ENCODE assay signal across 17 cellular contexts in the genomic region with DNA sequence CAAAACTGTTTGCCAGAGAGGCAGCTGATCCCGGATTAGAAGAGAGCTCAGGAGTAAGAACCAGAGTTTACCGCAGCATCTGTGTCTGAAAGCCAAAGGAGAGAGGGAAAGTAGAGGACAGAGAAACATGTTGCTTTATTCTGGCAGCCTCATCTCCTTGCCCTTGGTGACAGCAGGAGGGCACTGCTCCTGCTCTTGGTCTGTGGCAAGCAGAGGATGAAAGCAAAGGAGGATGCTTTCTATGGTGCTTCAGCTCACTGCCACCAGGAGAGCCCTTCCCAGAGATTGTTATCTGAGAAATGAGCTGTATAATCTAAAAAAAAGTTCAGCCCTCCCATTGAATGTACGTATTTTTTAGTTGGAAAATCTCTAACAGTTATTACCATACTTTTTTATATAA.
DNase-seq lines count a peak whose midpoint lies in the region; ATAC-seq and TF ChIP-seq lines count a peak whose summit lies in the region.
"Had no signal": no experiment of that assay in that cellular context is flagged by ENCODE, and none has a peak within 500 bp of the region (broad histone marks: within the 10 kb centered on the region; RNA-seq: fewer than 3 reads in every experiment).

No MANE protein-coding gene starts in this region.

- H3K9me2 ChIP-seq in Loucy (replicated peaks; ENCODE audit: low read depth, low read length): no peaks in the 10 kb centered on the region

- H3K9me3 ChIP-seq in DND-41 (ENCODE audit: insufficient read depth, low read length, severe bottlenecking) (no peaks in the 10 kb centered on the region), Loucy (ENCODE audit: insufficient read depth, low read depth, low read length) (no peaks in the 10 kb centered on the region)
- H3K9me3 ChIP-seq: colonic mucosa, SJSA1 had no signal

- DNase-seq in DND-41 (no peak), cerebellar cortex (ENCODE audit: low spot score) (peak; percentile 32), retinal pigment epithelial cell (ENCODE audit: low read depth) (no peak), AML-193 (lab: John Stamatoyannopoulos, UW) (no peak), activated gamma-delta T cell (lab: John Stamatoyannopoulos, UW) (no peak)
- DNase-seq: activated CD4-positive, alpha-beta T cell treated with anti-CD3 and anti-CD28 coated beads, Interleukin-2, amount 50 U/mL, for 4 hours; amygdala; CD4-positive, alpha-beta memory T cell; colonic mucosa; GDM1; NCI-H446 treated with DMSO at 0.1 percent for 48 hours; right cardiac atrium had no signal

- H2AFZ ChIP-seq in DND-41 (ENCODE audit: low read depth, low read length) (no peak overlapping the region), Loucy (ENCODE audit: low read length) (no peak overlapping the region)

- no peak overlapping the region for H3K9ac ChIP-seq in DND-41 (ENCODE audit: low read depth, low read length)
- H3K9ac ChIP-seq in Loucy (ENCODE audit: low read depth, low read length, poor library complexity, severe bottlenecking): no peak overlapping the region

- no peak for ATAC-seq in DND-41 (ENCODE audit: insufficient read depth, low read depth)
- no peak for ATAC-seq in HG03175 (IDR thresholded peaks at IDR 0.05; ENCODE audit: unreplicated experiment)
- ATAC-seq: right cardiac atrium had no signal

- H3K4me3 ChIP-seq in DND-41 (ENCODE audit: low read depth in 1 of 2, low read length in 2 of 2) (no peak overlapping the region; a peak in 1 of 4 replicates), Loucy (ENCODE audit: low read length, poor library complexity, severe bottlenecking) (no peak overlapping the region), retinal pigment epithelial cell (ENCODE audit: low read length) (no peak overlapping the region)
- H3K4me3 ChIP-seq: colonic mucosa, lung, SJSA1 had no signal

- TF ChIP-seq CTCF in DND-41 (IDR thresholded peaks at IDR 0.05; ENCODE audit: borderline replicate concordance, extremely low read depth, low read length, poor library complexity, severe bottlenecking): peak; percentile 17
- TF ChIP-seq CTCF in Loucy (conservative IDR thresholded peaks at IDR 0.05; ENCODE audit: low read length): peak; percentile 26
- TF ChIP-seq CTCF in retinal pigment epithelial cell (conservative IDR thresholded peaks at IDR 0.05; ENCODE audit: low read depth, low read length): peak; percentile 45

- H3K4me1 ChIP-seq in DND-41 (ENCODE audit: insufficient read depth, low read length) (peaks cover 61% of the 10 kb centered on the region), Loucy (ENCODE audit: insufficient read depth, low read length, poor library complexity, severe bottlenecking) (peaks cover 61% of the 10 kb centered on the region)
- H3K4me1 ChIP-seq: colonic mucosa had no signal

- H4K20me1 ChIP-seq in DND-41 (ENCODE audit: insufficient read depth, low read length): peaks cover 86% of the 10 kb centered on the region
- H4K20me1 ChIP-seq in Loucy (ENCODE audit: insufficient read depth, low read length, poor library complexity, severe bottlenecking): peaks cover 31% of the 10 kb centered on the region

- H3K27me3 ChIP-seq in DND-41 (ENCODE audit: insufficient read depth, low read length, poor library complexity): no peaks in the 10 kb centered on the region
- no peaks in the 10 kb centered on the region for H3K27me3 ChIP-seq in Loucy (ENCODE audit: insufficient read depth, low read length, poor library complexity, severe bottlenecking)
- H3K27me3 ChIP-seq: colonic mucosa, SJSA1 had no signal

- H3K79me2 ChIP-seq in DND-41 (ENCODE audit: insufficient read depth, low read length) (peaks cover 99% of the 10 kb centered on the region), Loucy (ENCODE audit: insufficient read depth, low read length) (peaks cover 72% of the 10 kb centered on the region)

- H3K4me2 ChIP-seq in DND-41 (ENCODE audit: insufficient read depth, low read length): peak overlapping the region; percentile 83; the same call in 1 of the 2 replicates
- peak overlapping the region; percentile 99 for H3K4me2 ChIP-seq in Loucy (ENCODE audit: low read depth, low read length, poor library complexity, severe bottlenecking)

- peaks cover 93% of the 10 kb centered on the region for H3K36me3 ChIP-seq in DND-41 (ENCODE audit: insufficient read depth, low read length)
- H3K36me3 ChIP-seq in Loucy (ENCODE audit: insufficient read depth, low read length): peaks cover 4% of the 10 kb centered on the region; the same call in 1 of the 2 replicates
- H3K36me3 ChIP-seq: colonic mucosa, SJSA1 had no signal

- H3F3A ChIP-seq in Loucy (ENCODE audit: low read depth): no peaks in the 10 kb centered on the region

- H3K27ac ChIP-seq in DND-41 (ENCODE audit: low read length): peak overlapping the region; percentile 54
- H3K27ac ChIP-seq: colonic mucosa, HL-60, SJSA1 had no signal
